Comparison of ENCODE assay signal across 7 cellular contexts in the genomic region with DNA sequence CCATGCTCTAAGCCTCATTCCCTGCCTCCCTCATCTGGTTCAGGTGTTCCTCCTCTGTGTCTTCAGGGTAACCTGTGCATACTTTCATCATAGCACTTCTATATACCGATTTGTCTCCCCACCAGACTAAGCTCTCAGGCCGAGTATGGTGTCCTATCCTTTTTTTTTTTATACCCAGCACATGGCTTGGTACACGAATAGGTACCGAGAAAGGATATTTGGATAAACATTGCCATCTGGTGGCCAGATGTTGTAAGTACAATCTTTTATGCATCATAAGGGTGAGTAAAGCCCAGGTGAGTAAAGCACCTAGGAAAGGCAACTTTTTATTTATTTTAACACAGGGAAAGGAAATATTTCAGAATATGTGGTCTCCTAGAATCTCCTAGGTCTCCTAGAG.
A peak's percentile ranks its signal among the peaks of the same experiment; 100 is the strongest.
DNase-seq lines count a peak whose midpoint lies in the region; ATAC-seq and TF ChIP-seq lines count a peak whose summit lies in the region.

No MANE protein-coding gene starts in this region.

- DNase-seq in DMS114 treated with DMSO at 0.1 percent for 48 hours (lab: John Stamatoyannopoulos, UW; ENCODE audit: unreplicated experiment), result peak; percentile 26
- peak; percentile 20 for DNase-seq in HuH-7 (ENCODE audit: low spot score)
- DNase-seq in RWPE1 (ENCODE audit: low spot score), result peak; percentile 42
- DNase-seq in colonic mucosa, result peak; percentile 35
- peak in 1 of 3 donors; percentile 43 for DNase-seq in mucosa of descending colon
- DNase-seq in posterior vena cava (ENCODE audit: low spot score), result no peak

- intact Hi-C loops in colonic mucosa (cut with DNase I) (loop anchor here (5.0 kb wide), 1 partner anchor 237 kb away; no protein-coding TSS in a partner anchor), mucosa of descending colon (cut with DNase I, micrococcal nuclease) (no loop called here), posterior vena cava (cut with DNase I) (no loop called here)

- H3K9me3 ChIP-seq in colonic mucosa (no peaks in the 10 kb centered on the region), mucosa of descending colon (no peaks in the 10 kb centered on the region)

- CTCF ChIA-PET in RWPE1 (lab: Yijun Ruan, JAX), result interaction anchor here (0.6 kb wide), 2 partner anchors 221 to 272 kb away, joined by 3 read pairs; no protein-coding TSS in a partner anchor

- H3K4me1 ChIP-seq in colonic mucosa (no peaks in the 10 kb centered on the region), mucosa of descending colon (ENCODE audit: low read depth) (no peaks in the 10 kb centered on the region)

- H3K36me3 ChIP-seq in colonic mucosa, result no peaks in the 10 kb centered on the region
- no peaks in the 10 kb centered on the region for H3K36me3 ChIP-seq in mucosa of descending colon (ENCODE audit: low read depth)

- no peaks in the 10 kb centered on the region for H3K27me3 ChIP-seq in colonic mucosa

- H3K9ac ChIP-seq in colonic mucosa (ENCODE audit: low read depth in 2 of 2, low read length in 2 of 2), result no peak overlapping the region

- H3K27ac ChIP-seq in RWPE1 (no peak overlapping the region), colonic mucosa (no peak overlapping the region)

- H3K4me3 ChIP-seq in colonic mucosa (no peak overlapping the region), mucosa of descending colon (no peak overlapping the region)

- TF ChIP-seq CTCF in RWPE1 (conservative IDR thresholded peaks at IDR 0.05; ENCODE audit: low read depth) (no peak; the same call in 1 of the 2 replicates), colonic mucosa (IDR thresholded peaks at IDR 0.05) (peak; percentile 57), mucosa of descending colon (IDR thresholded peaks at IDR 0.05) (no peak)

- POLR2A ChIA-PET in RWPE1 (lab: Yijun Ruan, JAX; ENCODE audit: low non-redundant PET), result no interaction called here

- ATAC-seq in GM18907 (IDR thresholded peaks at IDR 0.05; ENCODE audit: unreplicated experiment), result peak; percentile 82
- peak; percentile 71 for ATAC-seq in mucosa of descending colon
